ENCODE assay signal across 10 cellular contexts in the genomic region with DNA sequence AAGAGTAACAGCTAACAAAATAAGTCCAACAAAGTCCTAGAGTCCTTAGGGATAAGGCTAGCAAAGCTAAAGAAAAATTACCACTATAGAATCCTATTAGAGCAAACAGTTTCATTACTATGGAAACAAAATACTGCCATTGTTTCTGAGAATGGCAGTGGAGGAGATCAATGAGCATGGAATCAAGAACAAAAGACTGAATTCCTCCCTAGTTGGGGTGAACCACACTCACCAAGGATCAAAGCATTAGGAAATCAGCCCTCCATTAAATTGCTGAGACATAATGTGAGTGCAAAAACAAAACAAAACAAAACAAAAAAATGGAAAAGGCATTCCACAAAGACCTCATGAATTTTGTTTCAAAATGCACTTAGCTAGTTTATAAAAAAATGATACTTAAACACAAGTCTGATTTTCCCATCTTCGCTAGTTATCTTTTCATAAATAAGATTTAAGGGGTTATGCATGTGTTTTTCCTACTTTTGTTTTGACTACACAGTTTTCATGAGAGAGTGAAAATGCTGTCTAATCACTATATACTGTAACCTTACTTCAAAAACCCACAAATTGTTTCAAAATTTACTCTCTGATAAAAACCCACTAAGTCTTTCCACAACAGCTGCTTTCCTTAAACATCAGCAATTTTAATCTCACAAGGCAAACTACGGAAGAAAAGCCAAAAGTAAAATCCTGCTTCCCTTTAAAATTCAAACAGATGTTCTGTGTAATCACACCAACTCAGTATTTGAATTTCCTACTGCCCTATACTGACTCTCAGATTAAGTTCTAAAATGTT. TPM values are rescaled to one million over a fixed set of nuclear protein-coding genes. Genes with fewer than 3 reads are reported as not detected.
A peak's percentile ranks its signal among the peaks of the same experiment; 100 is the strongest.
DNase-seq lines count a peak whose midpoint lies in the region; ATAC-seq and TF ChIP-seq lines count a peak whose summit lies in the region.
"Had no signal": no experiment of that assay in that cellular context is flagged by ENCODE, and none has a peak within 500 bp of the region (broad histone marks: within the 10 kb centered on the region; RNA-seq: fewer than 3 reads in every experiment).

No MANE protein-coding gene starts in this region.

- WGBS in liver: 58% methylated on average over 2 of the region's 2 CpGs

- peak overlapping the region; percentile 50 to 69 for H3K27ac ChIP-seq in liver (ENCODE audit: low read depth in 1 of 2, low read length in 2 of 2)

- no peak for ATAC-seq in GM18867 (IDR thresholded peaks at IDR 0.05; ENCODE audit: unreplicated experiment)

- DNase-seq in AG08395 (ENCODE audit: low spot score): peak; percentile 65
- peak; percentile 79 for DNase-seq in NCI-H146 treated with DMSO at 0.1 percent for 48 hours (lab: John Stamatoyannopoulos, UW; ENCODE audit: unreplicated experiment)
- peak; percentile 29 for DNase-seq in central memory CD4-positive, alpha-beta T cell
- DNase-seq in T1000 (lab: John Stamatoyannopoulos, UW): no peak
- DNase-seq in HK-2 (ENCODE audit: unreplicated experiment): no peak
- no peak for DNase-seq in C1 segment of cervical spinal cord (lab: John Stamatoyannopoulos, UW)
- DNase-seq: activated gamma-delta T cell; stimulated activated CD4-positive, alpha-beta T cell treated with anti-CD3 and anti-CD28 coated beads, Interleukin-4, amount 100 ng/mL, for 1 hour had no signal

- H3K9ac ChIP-seq in liver (ENCODE audit: low read depth in 1 of 2, low read length in 2 of 2): no peak overlapping the region

- no peak overlapping the region for H3K4me3 ChIP-seq in liver (ENCODE audit: low read depth in 1 of 3, low read length in 3 of 3)

- TF ChIP-seq RAD21 in liver (IDR thresholded peaks at IDR 0.05): no peak

- peaks cover 2 to 5% (median 3%) of the 10 kb centered on the region in 4 donors for H3K36me3 ChIP-seq in liver (ENCODE audit: control insufficient read depth in 4 of 4, insufficient read depth in 3 of 4, low read depth in 1 of 4, low read length in 3 of 4)

- peaks cover 0 to 3% (median 0%) of the 10 kb centered on the region in 4 donors for H3K9me3 ChIP-seq in liver (ENCODE audit: control insufficient read depth in 4 of 4, low read length in 3 of 4)

- H3K27me3 ChIP-seq in liver (ENCODE audit: control insufficient read depth in 4 of 4, insufficient read depth in 4 of 4, low read length in 3 of 4): no peaks in the 10 kb centered on the region

- no peak for TF ChIP-seq CTCF in liver (IDR thresholded peaks at IDR 0.05; ENCODE audit: low read depth, low read length, missing input control)

- H3K4me1 ChIP-seq in liver (ENCODE audit: control insufficient read depth in 4 of 4, insufficient read depth in 4 of 4, low read length in 3 of 4): peaks cover 6 to 27% (median 18%) of the 10 kb centered on the region in 4 donors

TF ChIP-seq in liver, 16 proteins besides CTCF, POLR2A, EP300 and RAD21:
- TF ChIP-seq FOXA2 (IDR thresholded peaks at IDR 0.05) (no peak), HNF4G (IDR thresholded peaks at IDR 0.05) (no peak), EGR1 (IDR thresholded peaks at IDR 0.05; ENCODE audit: low read depth in 2 of 2) (no peak), YY1 (IDR thresholded peaks at IDR 0.05) (no peak), JUND (IDR thresholded peaks at IDR 0.05) (no peak), FOXA1 (IDR thresholded peaks at IDR 0.05) (no peak), RXRA (IDR thresholded peaks at IDR 0.05) (no peak), SP1 (IDR thresholded peaks at IDR 0.05) (no peak), GABPA (IDR thresholded peaks at IDR 0.05 in 1 of 2, conservative IDR thresholded peaks at IDR 0.05 in 1 of 2) (no peak), TAF1 (conservative IDR thresholded peaks at IDR 0.05) (no peak), NR2F2 (IDR thresholded peaks at IDR 0.05) (no peak)
- TF ChIP-seq, protein P1, sequence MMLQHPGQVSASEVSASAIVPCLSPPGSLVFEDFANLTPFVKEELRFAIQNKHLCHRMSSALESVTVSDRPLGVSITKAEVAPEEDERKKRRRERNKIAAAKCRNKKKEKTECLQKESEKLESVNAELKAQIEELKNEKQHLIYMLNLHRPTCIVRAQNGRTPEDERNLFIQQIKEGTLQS (IDR thresholded peaks at IDR 0.05): no peak
- TF ChIP-seq, protein P2, sequence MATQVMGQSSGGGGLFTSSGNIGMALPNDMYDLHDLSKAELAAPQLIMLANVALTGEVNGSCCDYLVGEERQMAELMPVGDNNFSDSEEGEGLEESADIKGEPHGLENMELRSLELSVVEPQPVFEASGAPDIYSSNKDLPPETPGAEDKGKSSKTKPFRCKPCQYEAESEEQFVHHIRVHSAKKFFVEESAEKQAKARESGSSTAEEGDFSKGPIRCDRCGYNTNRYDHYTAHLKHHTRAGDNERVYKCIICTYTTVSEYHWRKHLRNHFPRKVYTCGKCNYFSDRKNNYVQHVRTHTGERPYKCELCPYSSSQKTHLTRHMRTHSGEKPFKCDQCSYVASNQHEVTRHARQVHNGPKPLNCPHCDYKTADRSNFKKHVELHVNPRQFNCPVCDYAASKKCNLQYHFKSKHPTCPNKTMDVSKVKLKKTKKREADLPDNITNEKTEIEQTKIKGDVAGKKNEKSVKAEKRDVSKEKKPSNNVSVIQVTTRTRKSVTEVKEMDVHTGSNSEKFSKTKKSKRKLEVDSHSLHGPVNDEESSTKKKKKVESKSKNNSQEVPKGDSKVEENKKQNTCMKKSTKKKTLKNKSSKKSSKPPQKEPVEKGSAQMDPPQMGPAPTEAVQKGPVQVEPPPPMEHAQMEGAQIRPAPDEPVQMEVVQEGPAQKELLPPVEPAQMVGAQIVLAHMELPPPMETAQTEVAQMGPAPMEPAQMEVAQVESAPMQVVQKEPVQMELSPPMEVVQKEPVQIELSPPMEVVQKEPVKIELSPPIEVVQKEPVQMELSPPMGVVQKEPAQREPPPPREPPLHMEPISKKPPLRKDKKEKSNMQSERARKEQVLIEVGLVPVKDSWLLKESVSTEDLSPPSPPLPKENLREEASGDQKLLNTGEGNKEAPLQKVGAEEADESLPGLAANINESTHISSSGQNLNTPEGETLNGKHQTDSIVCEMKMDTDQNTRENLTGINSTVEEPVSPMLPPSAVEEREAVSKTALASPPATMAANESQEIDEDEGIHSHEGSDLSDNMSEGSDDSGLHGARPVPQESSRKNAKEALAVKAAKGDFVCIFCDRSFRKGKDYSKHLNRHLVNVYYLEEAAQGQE (IDR thresholded peaks at IDR 0.05): no peak
- TF ChIP-seq, protein P3, sequence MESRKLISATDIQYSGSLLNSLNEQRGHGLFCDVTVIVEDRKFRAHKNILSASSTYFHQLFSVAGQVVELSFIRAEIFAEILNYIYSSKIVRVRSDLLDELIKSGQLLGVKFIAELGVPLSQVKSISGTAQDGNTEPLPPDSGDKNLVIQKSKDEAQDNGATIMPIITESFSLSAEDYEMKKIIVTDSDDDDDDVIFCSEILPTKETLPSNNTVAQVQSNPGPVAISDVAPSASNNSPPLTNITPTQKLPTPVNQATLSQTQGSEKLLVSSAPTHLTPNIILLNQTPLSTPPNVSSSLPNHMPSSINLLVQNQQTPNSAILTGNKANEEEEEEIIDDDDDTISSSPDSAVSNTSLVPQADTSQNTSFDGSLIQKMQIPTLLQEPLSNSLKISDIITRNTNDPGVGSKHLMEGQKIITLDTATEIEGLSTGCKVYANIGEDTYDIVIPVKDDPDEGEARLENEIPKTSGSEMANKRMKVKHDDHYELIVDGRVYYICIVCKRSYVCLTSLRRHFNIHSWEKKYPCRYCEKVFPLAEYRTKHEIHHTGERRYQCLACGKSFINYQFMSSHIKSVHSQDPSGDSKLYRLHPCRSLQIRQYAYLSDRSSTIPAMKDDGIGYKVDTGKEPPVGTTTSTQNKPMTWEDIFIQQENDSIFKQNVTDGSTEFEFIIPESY (IDR thresholded peaks at IDR 0.05): no peak
- TF ChIP-seq, protein P4, sequence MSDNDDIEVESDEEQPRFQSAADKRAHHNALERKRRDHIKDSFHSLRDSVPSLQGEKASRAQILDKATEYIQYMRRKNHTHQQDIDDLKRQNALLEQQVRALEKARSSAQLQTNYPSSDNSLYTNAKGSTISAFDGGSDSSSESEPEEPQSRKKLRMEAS (IDR thresholded peaks at IDR 0.05): no peak

RNA-seq across cellular contexts. Expression of a gene that starts 9.7 kb away (rescaled TPM):
- 10 to 100 TPM; 37.4 to 82.3 TPM for total RNA-seq in liver
- polyA plus RNA-seq in liver: 10 to 100 TPM; 22.2 to 26.6 TPM

Comparison
In these comparisons a context has a peak if more than half of its experiments do, and no peak if none do; other contexts are left out.
1. DNase-seq: peak in AG08395 (single experiment), NCI-H146 treated with DMSO at 0.1 percent for 48 hours (single experiment) and central memory CD4-positive, alpha-beta T cell (single experiment); none in T1000 (single experiment), HK-2 (single experiment) and C1 segment of cervical spinal cord (0 of 14).